ENCODE assay signal across 8 cellular contexts in the genomic region with DNA sequence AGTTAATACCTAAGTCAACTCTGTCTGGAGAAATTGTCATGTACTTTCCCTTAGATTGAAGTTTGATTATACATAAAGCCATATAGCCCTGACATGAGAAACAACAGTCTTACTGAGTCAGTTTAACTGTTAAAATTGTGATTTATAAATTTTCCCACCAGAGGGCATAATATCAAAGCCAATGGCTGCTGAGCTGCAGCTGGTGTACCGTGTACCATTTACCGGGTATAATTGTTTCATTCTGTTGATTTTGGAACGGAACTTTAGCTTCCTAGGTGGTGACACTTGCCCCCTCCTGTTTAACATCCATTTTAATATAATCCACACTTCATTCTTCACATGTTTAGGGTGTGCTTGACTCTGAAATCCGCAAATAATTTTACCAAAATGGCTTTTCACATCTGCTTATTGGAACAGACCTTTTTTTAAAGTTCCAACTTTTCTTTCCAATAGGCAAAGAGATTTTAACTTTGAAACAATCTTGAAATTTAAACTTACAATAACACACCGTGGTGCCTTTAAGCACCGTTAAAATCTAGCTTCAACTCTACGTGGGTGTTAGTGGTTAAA.
DNase-seq lines count a peak whose midpoint lies in the region; ATAC-seq lines count a peak whose summit lies in the region.

No MANE protein-coding gene starts in this region.

- H3K4me3 Mint-ChIP-seq in CD4-positive, CD25-positive, alpha-beta regulatory T cell: no peak overlapping the region

- peak; percentile 77 to 79 for ATAC-seq in CD4-positive, CD25-positive, alpha-beta regulatory T cell (ENCODE audit: low read depth in 2 of 2)
- peak; percentile 84 for ATAC-seq in GM18520 (IDR thresholded peaks at IDR 0.05; ENCODE audit: unreplicated experiment)
- peak; percentile 87 for ATAC-seq in HG02981 (IDR thresholded peaks at IDR 0.05; ENCODE audit: unreplicated experiment)
- ATAC-seq in left ventricle myocardium superior: peak; percentile 75

- peaks cover 3% of the 10 kb centered on the region for H3K36me3 ChIP-seq in CD4-positive, CD25-positive, alpha-beta regulatory T cell (ENCODE audit: control insufficient read depth, insufficient read depth, low read length)
- H3K36me3 ChIP-seq in adipocyte (ENCODE audit: control insufficient read depth, insufficient read depth, low read length, severe bottlenecking) (no peaks in the 10 kb centered on the region), skeletal muscle tissue (ENCODE audit: control insufficient read depth in 3 of 3, insufficient read depth in 3 of 3, low read length in 3 of 3) (no peaks in the 10 kb centered on the region)
- H3K36me3 ChIP-seq in effector memory CD4-positive, alpha-beta T cell (ENCODE audit: control insufficient read depth, insufficient read depth, low read length): no peaks in the 10 kb centered on the region

- H3K9me3 Mint-ChIP-seq in CD4-positive, CD25-positive, alpha-beta regulatory T cell: no peaks in the 10 kb centered on the region

- H3K4me3 ChIP-seq in CD4-positive, CD25-positive, alpha-beta regulatory T cell (ENCODE audit: low read depth, low read length): peak overlapping the region; percentile 32
- H3K4me3 ChIP-seq in adipocyte (ENCODE audit: low read length): peak overlapping the region; percentile 76
- peak overlapping the region; percentile 30 to 70 (median 57) for H3K4me3 ChIP-seq in skeletal muscle tissue (ENCODE audit: low read length in 3 of 3)
- H3K4me3 ChIP-seq in effector memory CD4-positive, alpha-beta T cell (ENCODE audit: insufficient read depth, low read depth, low read length, poor library complexity, severe bottlenecking): no peak overlapping the region

- H3K27me3 ChIP-seq in CD4-positive, CD25-positive, alpha-beta regulatory T cell (ENCODE audit: control insufficient read depth, insufficient read depth, low read length): no peaks in the 10 kb centered on the region
- H3K27me3 ChIP-seq in adipocyte (replicated peaks; ENCODE audit: control insufficient read depth, insufficient read depth, low read length): no peaks in the 10 kb centered on the region
- no peaks in the 10 kb centered on the region for H3K27me3 ChIP-seq in skeletal muscle tissue (ENCODE audit: control insufficient read depth in 3 of 3, insufficient read depth in 3 of 3, low read length in 3 of 3)
- H3K27me3 ChIP-seq in effector memory CD4-positive, alpha-beta T cell (replicated peaks; ENCODE audit: control insufficient read depth, insufficient read depth, low read length, poor library complexity, severe bottlenecking): no peaks in the 10 kb centered on the region

- H3K27ac ChIP-seq in CD4-positive, CD25-positive, alpha-beta regulatory T cell (ENCODE audit: insufficient read depth, low read length, poor library complexity, severe bottlenecking): no peak overlapping the region
- no peak overlapping the region for H3K27ac ChIP-seq in skeletal muscle tissue (ENCODE audit: low read depth, low read length)
- H3K27ac ChIP-seq in effector memory CD4-positive, alpha-beta T cell (ENCODE audit: insufficient read depth, low read length, poor library complexity, severe bottlenecking): no peak overlapping the region

- H3K36me3 Mint-ChIP-seq in CD4-positive, CD25-positive, alpha-beta regulatory T cell: peaks cover 13% of the 10 kb centered on the region

- H3K27ac Mint-ChIP-seq in CD4-positive, CD25-positive, alpha-beta regulatory T cell: no peak overlapping the region

- no peaks in the 10 kb centered on the region for H3K9me3 ChIP-seq in CD4-positive, CD25-positive, alpha-beta regulatory T cell (ENCODE audit: control insufficient read depth in 2 of 2, low read length in 2 of 2)
- H3K9me3 ChIP-seq in adipocyte (ENCODE audit: control insufficient read depth, low read length) (no peaks in the 10 kb centered on the region), skeletal muscle tissue (ENCODE audit: control insufficient read depth in 3 of 3, low read length in 3 of 3) (no peaks in the 10 kb centered on the region)
- no peaks in the 10 kb centered on the region for H3K9me3 ChIP-seq in effector memory CD4-positive, alpha-beta T cell (ENCODE audit: control insufficient read depth, low read length)

- H3K4me1 Mint-ChIP-seq in CD4-positive, CD25-positive, alpha-beta regulatory T cell: peaks cover 0 to 6% (median 4%) of the 10 kb centered on the region in 4 donors

- H3K4me1 ChIP-seq in CD4-positive, CD25-positive, alpha-beta regulatory T cell (ENCODE audit: control insufficient read depth, insufficient read depth, low read length, poor library complexity, severe bottlenecking): peaks cover 6% of the 10 kb centered on the region
- peaks cover 18% of the 10 kb centered on the region for H3K4me1 ChIP-seq in adipocyte (ENCODE audit: control insufficient read depth, insufficient read depth, low read length)
- H3K4me1 ChIP-seq in skeletal muscle tissue (ENCODE audit: control insufficient read depth in 3 of 3, insufficient read depth in 3 of 3, low read length in 3 of 3): no peaks in the 10 kb centered on the region
- no peaks in the 10 kb centered on the region for H3K4me1 ChIP-seq in effector memory CD4-positive, alpha-beta T cell (ENCODE audit: control insufficient read depth, insufficient read depth, low read length, poor library complexity, severe bottlenecking)

- peak overlapping the region; percentile 66 for H3K9ac ChIP-seq in adipocyte (ENCODE audit: low read length)
- H3K9ac ChIP-seq in skeletal muscle tissue (ENCODE audit: low read depth in 1 of 3, low read length in 3 of 3): peak overlapping the region in 2 of 3 donors; percentile 51 to 73

- peak in 2 of 3 donors; percentile 60 to 65 for DNase-seq in CD4-positive, CD25-positive, alpha-beta regulatory T cell
- DNase-seq in NCI-H2081 treated with DMSO at 0.1 percent for 48 hours (lab: John Stamatoyannopoulos, UW) (peak; percentile 90), adipocyte (ENCODE audit: low read depth) (peak; percentile 85), left ventricle myocardium superior (no peak)
- no peak for DNase-seq in effector memory CD4-positive, alpha-beta T cell

- intact Hi-C loops in left ventricle myocardium superior (cut with micrococcal nuclease): no loop called here

- H3K27me3 Mint-ChIP-seq in CD4-positive, CD25-positive, alpha-beta regulatory T cell: no peaks in the 10 kb centered on the region

Comparison
In these comparisons a context has a peak if more than half of its experiments do, and no peak if none do; other contexts are left out.
1. DNase-seq: peak in CD4-positive, CD25-positive, alpha-beta regulatory T cell (2 of 3), NCI-H2081 treated with DMSO at 0.1 percent for 48 hours (single experiment) and adipocyte (single experiment); none in left ventricle myocardium superior (single experiment) and effector memory CD4-positive, alpha-beta T cell (0 of 3).
2. Peak in every context shown above with its lines, with median percentiles within 50 percentile points of each other: ATAC-seq.